ENCODE assay signal across 20 cellular contexts in genomic region chr3:177220136-177220974, GRCh38. TPM values are rescaled to one million over a fixed set of nuclear protein-coding genes. Genes with fewer than 3 reads are reported as not detected.
A peak's percentile ranks its signal among the peaks of the same experiment; 100 is the strongest.
DNase-seq lines count a peak whose midpoint lies in the region; ATAC-seq and TF ChIP-seq lines count a peak whose summit lies in the region.
"Had no signal": no experiment of that assay in that cellular context is flagged by ENCODE, and none has a peak within 500 bp of the region (broad histone marks: within the 10 kb centered on the region; RNA-seq: fewer than 3 reads in every experiment).

No MANE protein-coding gene starts in this region.

- H4K20me1 ChIP-seq in GM23338 (replicated peaks; ENCODE audit: insufficient read depth): no peaks in the 10 kb centered on the region
- H4K20me1 ChIP-seq in PC-9 (ENCODE audit: insufficient read depth): no peaks in the 10 kb centered on the region

- DNase-seq in GM23338 (ENCODE audit: low spot score) (no peak), PC-9 (no peak), dermis blood vessel endothelial cell (peak; percentile 17), putamen (ENCODE audit: low spot score) (peak; percentile 24), NCI-H345 (lab: John Stamatoyannopoulos, UW) (no peak), RPMI8226 (no peak)
- DNase-seq: amniotic stem cell, GF-D8, islet precursor cell, lower lobe of right lung, NCI-H1694 treated with DMSO at 0.1 percent for 48 hours, NCI-H510A, SHP77, small intestine, thyroid gland had no signal

- no TSS peak for BruUV-seq in PC-9 (replicated peaks; lab: Mats Ljungman, UMichigan)

- no peaks in the 10 kb centered on the region for H3K36me3 Mint-ChIP-seq in GM23338 (ENCODE audit: low read depth)

- H3K4me1 ChIP-seq in GM23338 (ENCODE audit: insufficient read depth) (no peaks in the 10 kb centered on the region), PC-9 (replicated peaks; ENCODE audit: insufficient read depth) (no peaks in the 10 kb centered on the region)
- H3K4me1 ChIP-seq: lower lobe of right lung, thyroid gland had no signal

- no peaks in the 10 kb centered on the region for H3K27me3 ChIP-seq in GM23338 (ENCODE audit: insufficient read depth)
- H3K27me3 ChIP-seq in PC-9 (ENCODE audit: insufficient read depth, low read depth): no peaks in the 10 kb centered on the region
- H3K27me3 ChIP-seq: hepatocyte, thyroid gland had no signal

- no peaks in the 10 kb centered on the region for H3F3A ChIP-seq in GM23338 (replicated peaks; ENCODE audit: low read depth)
- H3F3A ChIP-seq in PC-9 (ENCODE audit: insufficient read depth, low read depth): no peaks in the 10 kb centered on the region

- POLR2A ChIA-PET in PC-9 (lab: Charles Lee; ENCODE audit: unreplicated experiment): no interaction called here

- no peaks in the 10 kb centered on the region for H3K9me3 Mint-ChIP-seq in GM23338
- H3K9me3 Mint-ChIP-seq: T-helper 1 cell treated with Interleukin-12 subunit alpha and Interleukin-12 subunit beta and Interleukin-4 antibody, amounts not matched to agents 30 μg/mL and 1 μg/mL, for 36 hours had no signal

- H3K4me2 ChIP-seq in GM23338: no peak overlapping the region
- no peak overlapping the region for H3K4me2 ChIP-seq in PC-9
- H3K4me2 ChIP-seq: hepatocyte had no signal

- H3K27ac Mint-ChIP-seq in GM23338: no peak overlapping the region
- H3K27ac Mint-ChIP-seq: T-helper 1 cell treated with Interleukin-12 subunit alpha and Interleukin-12 subunit beta and Interleukin-4 antibody, amounts not matched to agents 30 μg/mL and 1 μg/mL, for 36 hours had no signal

- CTCF ChIA-PET in PC-9 (lab: Charles Lee): no interaction called here

- H3K36me3 ChIP-seq in GM23338 (ENCODE audit: insufficient read depth) (no peaks in the 10 kb centered on the region), PC-9 (ENCODE audit: low read depth) (no peaks in the 10 kb centered on the region)
- H3K36me3 ChIP-seq: lower lobe of right lung, thyroid gland had no signal

- H3K4me1 Mint-ChIP-seq in GM23338: no peaks in the 10 kb centered on the region

- H3K4me3 ChIP-seq in GM23338 (no peak overlapping the region), PC-9 (no peak overlapping the region)
- H3K4me3 ChIP-seq: GM12878, hepatocyte, lower lobe of right lung, thyroid gland had no signal

- H3K27me3 Mint-ChIP-seq in GM23338 (ENCODE audit: insufficient read depth, low read depth, poor library complexity): peaks cover 3% of the 10 kb centered on the region

- TF ChIP-seq CTCF in GM23338 (conservative IDR thresholded peaks at IDR 0.05; ENCODE audit: low read depth in 2 of 2): no peak
- TF ChIP-seq CTCF in PC-9 (conservative IDR thresholded peaks at IDR 0.05): no peak

- intact Hi-C loops in PC-9 (cut with micrococcal nuclease; ENCODE audit: unreplicated experiment): no loop called here

- H3K9me2 ChIP-seq in GM23338 (ENCODE audit: insufficient read depth) (no peaks in the 10 kb centered on the region), PC-9 (ENCODE audit: insufficient read depth) (no peaks in the 10 kb centered on the region)

- H3K27ac ChIP-seq in GM23338 (ENCODE audit: low read depth) (no peak overlapping the region), PC-9 (no peak overlapping the region)
- H3K27ac ChIP-seq: hepatocyte, lower lobe of right lung, thyroid gland had no signal

- peak overlapping the region; percentile 38; the same call in 1 of the 2 replicates for H2AFZ ChIP-seq in GM23338
- H2AFZ ChIP-seq in PC-9: 0 out of 2 replicates have a peak overlapping the region, but pooled peaks have one; percentile 7
- H2AFZ ChIP-seq: hepatocyte had no signal

- no peaks in the 10 kb centered on the region for H3K9me3 ChIP-seq in PC-9 (ENCODE audit: insufficient read depth, low read depth)
- H3K9me3 ChIP-seq: lower lobe of right lung, thyroid gland had no signal

- H3K79me2 ChIP-seq in GM23338 (replicated peaks; ENCODE audit: insufficient read depth) (no peaks in the 10 kb centered on the region), PC-9 (ENCODE audit: low read depth) (no peaks in the 10 kb centered on the region)
- H3K79me2 ChIP-seq: hepatocyte had no signal

- no peak for ATAC-seq in GM23338
- no peak for ATAC-seq in GM19324 (IDR thresholded peaks at IDR 0.05; ENCODE audit: low FRiP score, unreplicated experiment)
- no peak for ATAC-seq in GM18498 (IDR thresholded peaks at IDR 0.05; ENCODE audit: unreplicated experiment)
- ATAC-seq: GM12878 had no signal

- no peak overlapping the region for H3K4me3 Mint-ChIP-seq in GM23338
- H3K4me3 Mint-ChIP-seq: T-helper 1 cell treated with Interleukin-12 subunit alpha and Interleukin-12 subunit beta and Interleukin-4 antibody, amounts not matched to agents 30 μg/mL and 1 μg/mL, for 36 hours had no signal

TF ChIP-seq in GM23338, 12 proteins besides CTCF, POLR2A, EP300 and RAD21:
- TF ChIP-seq ZNF331 (CRISPR knock-in tag; IDR thresholded peaks at IDR 0.05; ENCODE audit: low read depth) (no peak), REST (IDR thresholded peaks at IDR 0.05; ENCODE audit: unreplicated experiment) (no peak)

RNA-seq across cellular contexts. Expression of gene TBL1XR1, which starts 23.1 kb away (rescaled TPM):
- 122 and 130 TPM in 2 replicates for total RNA-seq in GM23338 (2014; rRNA removed; shearing (Covaris generic))
- polyA plus RNA-seq in GM23338 (2016; fragmentation: Nextera tagmentation; extraction: Ambion mirVana): 37.7 and 49.6 TPM in 2 replicates
- total RNA-seq in PC-9 (2021) (232 and 243 TPM in 2 replicates), dermis blood vessel endothelial cell (117 and 144 TPM in 2 replicates)

Comparison
In these comparisons a context has a peak if more than half of its experiments do, and no peak if none do; other contexts are left out.
1. DNase-seq: peak in dermis blood vessel endothelial cell (single experiment) and putamen (single experiment); none in GM23338 (single experiment), PC-9 (0 of 2), NCI-H345 (single experiment) and RPMI8226 (single experiment).